ENCODE assay signal across 13 cellular contexts in the genomic region with DNA sequence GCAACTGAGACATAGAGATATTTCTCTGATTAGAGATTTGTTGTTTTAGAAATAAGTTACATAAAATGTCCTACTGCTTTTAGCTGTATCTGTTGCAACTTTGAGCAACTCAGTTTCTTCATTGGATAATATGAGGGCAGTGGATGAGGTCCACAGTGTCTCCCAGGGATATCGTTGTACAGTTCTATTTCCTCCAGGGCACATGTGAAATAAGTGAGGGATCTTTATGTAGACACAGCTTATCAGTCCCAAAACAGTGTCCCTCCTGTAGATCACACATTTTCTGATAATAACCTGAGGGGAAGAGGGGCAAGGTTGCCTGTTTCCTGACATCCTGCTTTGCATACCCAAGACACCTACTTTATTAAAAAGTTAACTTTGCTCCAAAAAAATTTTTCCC.
A peak's percentile ranks its signal among the peaks of the same experiment; 100 is the strongest.
DNase-seq lines count a peak whose midpoint lies in the region; ATAC-seq and TF ChIP-seq lines count a peak whose summit lies in the region.
"Had no signal": no experiment of that assay in that cellular context is flagged by ENCODE, and none has a peak within 500 bp of the region (broad histone marks: within the 10 kb centered on the region; RNA-seq: fewer than 3 reads in every experiment).

No MANE protein-coding gene starts in this region.

- ATAC-seq in heart left ventricle (no peak), Right ventricle myocardium inferior (no peak), upper lobe of right lung (no peak)

- H2AFZ ChIP-seq in mesenchymal stem cell (ENCODE audit: low read depth, low read length), result no peak overlapping the region
- H2AFZ ChIP-seq: neural progenitor cell had no signal

- H2BK120ac ChIP-seq in mesenchymal stem cell (ENCODE audit: low read depth, low read length), result no peak overlapping the region

- H3K9ac ChIP-seq in mesenchymal stem cell (ENCODE audit: low read length), result peak overlapping the region; percentile 75
- H3K9ac ChIP-seq: neural progenitor cell had no signal

- no peak overlapping the region for H2BK15ac ChIP-seq in mesenchymal stem cell (ENCODE audit: low read depth, poor library complexity, severe bottlenecking)

- TF ChIP-seq POLR2A in heart left ventricle (IDR thresholded peaks at IDR 0.05), result no peak

- H3K27me3 ChIP-seq in heart left ventricle (no peaks in the 10 kb centered on the region), mesenchymal stem cell (ENCODE audit: control insufficient read depth in 1 of 2, insufficient read depth in 1 of 2, low read length in 2 of 2) (no peaks in the 10 kb centered on the region), upper lobe of right lung (no peaks in the 10 kb centered on the region)
- H3K27me3 ChIP-seq: neural progenitor cell had no signal

- H3K4me3 ChIP-seq in heart left ventricle, result no peak overlapping the region
- no peak overlapping the region for H3K4me3 ChIP-seq in mesenchymal stem cell (ENCODE audit: insufficient read depth in 1 of 2, low read depth in 1 of 2, low read length in 2 of 2)
- H3K4me3 ChIP-seq in upper lobe of right lung, result no peak overlapping the region
- H3K4me3 ChIP-seq: neural progenitor cell had no signal

- DNase-seq in heart left ventricle (no peak), Right ventricle myocardium inferior (ENCODE audit: missing footprints) (no peak), amniotic epithelial cell (ENCODE audit: low read depth) (peak; percentile 45), mesenchymal stem cell (peak; percentile 37), upper lobe of right lung (no peak), NCI-H1930 (lab: John Stamatoyannopoulos, UW) (no peak), retina (no peak)
- no peak for DNase-seq in activated T-cell treated with anti-CD3 and anti-CD28 coated beads, Interleukin-2, amount 50 U/mL, for 1 hour
- DNase-seq: activated CD4-positive, alpha-beta T cell treated with anti-CD3 and anti-CD28 coated beads, Interleukin-2, amount 50 U/mL, for 1 hour; activated naive CD4-positive, alpha-beta T cell treated with anti-CD3 and anti-CD28 coated beads, Interleukin-2, amount 10 ng/mL, durations not matched to agents 7 days and 5 days; NCI-H345; stimulated activated CD4-positive, alpha-beta T cell treated with anti-CD3 and anti-CD28 coated beads, Interleukin-2, amount 100 ng/mL, for 48 hours had no signal

- no peak overlapping the region for H3K4me2 ChIP-seq in mesenchymal stem cell (ENCODE audit: low read length, poor library complexity, severe bottlenecking)
- H3K4me2 ChIP-seq: neural progenitor cell had no signal

- no peak overlapping the region for H2AK5ac ChIP-seq in mesenchymal stem cell (ENCODE audit: low read length, severe bottlenecking)

- TF ChIP-seq CTCF in heart left ventricle (IDR thresholded peaks at IDR 0.05), result no peak
- no peak for TF ChIP-seq CTCF in upper lobe of right lung (IDR thresholded peaks at IDR 0.05)

- 21 to 43% (median 34%) methylated on average over 1 of the region's 1 CpG for WGBS in heart left ventricle, 4 donors
- no CpG with 5 or more reads among the region's 1 CpG for WGBS in mesenchymal stem cell

- H3K4me1 ChIP-seq in heart left ventricle (peaks cover 0 to 40% (median 18%) of the 10 kb centered on the region in 12 donors), mesenchymal stem cell (ENCODE audit: control insufficient read depth, insufficient read depth, low read depth, low read length) (peaks cover 2% of the 10 kb centered on the region), upper lobe of right lung (peaks cover 27% of the 10 kb centered on the region)

- H3K23ac ChIP-seq in mesenchymal stem cell (ENCODE audit: low read length in 2 of 2), result no peak overlapping the region

- H3K9me3 ChIP-seq in heart left ventricle (no peaks in the 10 kb centered on the region), mesenchymal stem cell (ENCODE audit: control insufficient read depth, low read length) (no peaks in the 10 kb centered on the region), upper lobe of right lung (no peaks in the 10 kb centered on the region)

- H2BK5ac ChIP-seq in mesenchymal stem cell (ENCODE audit: low read depth, low read length, poor library complexity, severe bottlenecking), result no peak overlapping the region

- no peak overlapping the region for H4K91ac ChIP-seq in mesenchymal stem cell (ENCODE audit: low read length)

- no peak overlapping the region for H2BK12ac ChIP-seq in mesenchymal stem cell (ENCODE audit: low read length in 2 of 2)

- no peaks in the 10 kb centered on the region for H3K79me1 ChIP-seq in mesenchymal stem cell (replicated peaks; ENCODE audit: low read length, poor library complexity, severe bottlenecking)

- no peak overlapping the region for H3K14ac ChIP-seq in mesenchymal stem cell (ENCODE audit: low read length in 2 of 2)

- peak overlapping the region; percentile 37 to 59 for H3K18ac ChIP-seq in mesenchymal stem cell (ENCODE audit: low read depth in 1 of 2, low read length in 2 of 2)

- H3K4ac ChIP-seq in mesenchymal stem cell (ENCODE audit: low read depth in 1 of 2, low read length in 2 of 2), result peak overlapping the region in 1 of 2 experiments; percentile 24

- no peaks in the 10 kb centered on the region for H3K36me3 ChIP-seq in heart left ventricle
- no peaks in the 10 kb centered on the region for H3K36me3 ChIP-seq in mesenchymal stem cell (ENCODE audit: control insufficient read depth in 1 of 2, insufficient read depth in 2 of 2, low read depth in 1 of 2, low read length in 2 of 2)
- H3K36me3 ChIP-seq in upper lobe of right lung, result no peaks in the 10 kb centered on the region
- H3K36me3 ChIP-seq: neural progenitor cell had no signal

- peak overlapping the region; percentile 77 for H4K8ac ChIP-seq in mesenchymal stem cell (ENCODE audit: low read length)

- peak overlapping the region in 9 of 12 donors; percentile 2 to 85 (median 50) for H3K27ac ChIP-seq in heart left ventricle
- peak overlapping the region; percentile 12 for H3K27ac ChIP-seq in mesenchymal stem cell (ENCODE audit: low read length, poor library complexity, severe bottlenecking)
- H3K27ac ChIP-seq in upper lobe of right lung, result peak overlapping the region; percentile 59
- H3K27ac ChIP-seq: neural progenitor cell had no signal

- intact Hi-C loops in heart left ventricle (cut with DNase I) (loop anchor here in 6 of 10 donors (5.0 to 10.0 kb wide), 3 partner anchors 1226 to 1234 kb away; a partner anchor contains a TSS), Right ventricle myocardium inferior (cut with DNase I) (loop anchor here (5.0 kb wide), 1 partner anchor 1234 kb away; no protein-coding TSS in a partner anchor), upper lobe of right lung (cut with DNase I) (no loop called here)

Comparison
In these comparisons a context has a peak if more than half of its experiments do, and no peak if none do; other contexts are left out.
1. DNase-seq: peak in amniotic epithelial cell (single experiment) and mesenchymal stem cell (single experiment); none in heart left ventricle (0 of 5), Right ventricle myocardium inferior (single experiment), upper lobe of right lung (single experiment), activated T-cell treated with anti-CD3 and anti-CD28 coated beads, Interleukin-2, amount 50 U/mL, for 1 hour (single experiment), NCI-H1930 (0 of 2) and retina (single experiment).
2. Peak in every context shown above with its lines, with median percentiles within 50 percentile points of each other: H3K27ac ChIP-seq.